ENCODE assay signal across 8 cellular contexts in the genomic region with DNA sequence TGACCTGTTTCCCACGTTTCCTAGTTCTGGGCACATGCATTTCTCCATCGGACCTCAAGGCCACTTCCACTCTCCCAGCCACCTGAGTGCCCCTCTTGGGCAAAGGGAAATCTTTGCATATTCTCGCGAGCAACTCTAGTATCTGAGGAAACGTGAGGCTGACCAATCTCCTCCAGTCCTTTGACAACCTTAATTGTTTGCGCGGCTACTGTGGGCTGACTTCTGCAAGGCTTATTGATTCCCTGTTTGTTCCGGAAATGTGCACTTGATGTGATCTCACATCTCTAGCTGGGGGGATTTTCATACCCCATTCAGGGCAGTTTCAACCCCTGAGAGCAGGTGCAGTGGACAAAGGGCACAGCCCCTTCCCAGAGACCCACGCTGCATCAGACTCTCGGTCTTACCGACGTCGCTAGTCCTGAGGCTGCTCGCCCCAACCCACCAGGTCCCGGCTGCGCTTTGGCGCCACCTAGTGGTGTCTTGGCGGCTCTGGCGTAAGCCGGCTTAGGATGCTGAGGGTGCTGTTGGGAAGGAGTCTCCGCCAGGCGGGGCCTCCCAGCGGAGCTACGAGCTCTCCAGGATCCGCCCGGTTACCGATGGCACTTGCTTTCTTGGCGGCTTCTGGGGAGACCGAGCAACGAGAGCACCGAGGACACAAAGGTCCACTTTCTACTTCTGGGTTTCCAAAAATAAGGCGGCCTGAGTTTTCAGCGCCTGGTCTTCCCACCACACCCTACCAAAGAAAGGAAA. TPM values are rescaled to one million over a fixed set of nuclear protein-coding genes. Genes with fewer than 3 reads are reported as not detected.
A peak's percentile ranks its signal among the peaks of the same experiment; 100 is the strongest.
DNase-seq lines count a peak whose midpoint lies in the region; ATAC-seq, FAIRE-seq and TF ChIP-seq lines count a peak whose summit lies in the region.

No MANE protein-coding gene starts in this region.

- H3K9me3 Mint-ChIP-seq in activated CD4-positive, alpha-beta T cell treated with anti-CD3 and anti-CD28 coated beads, Interleukin-2, amount 10 ng/mL, durations not matched to agents 7 days and 5 days = no peaks in the 10 kb centered on the region
- no peaks in the 10 kb centered on the region for H3K9me3 Mint-ChIP-seq in dendritic cell treated with granulocyte-macrophage colony-stimulating factor and Interleukin-4, amounts not matched to agents 40 ng/mL and 50 ng/mL, for 4 days

- TF ChIP-seq RAD21 in HepG2 (CRISPR knock-in tag; IDR thresholded peaks at IDR 0.05) = peak; percentile 94

- no peak; a peak in 1 of 4 replicates for TF ChIP-seq EP300 in HepG2 (IDR thresholded peaks at IDR 0.05; ENCODE audit: low read depth in 2 of 2, low read length in 2 of 2)
- TF ChIP-seq EP300 in HepG2 (CRISPR knock-in tag; IDR thresholded peaks at IDR 0.05; ENCODE audit: borderline replicate concordance) = no peak

- TF ChIP-seq CTCF in C4-2B (conservative IDR thresholded peaks at IDR 0.05) (peak; percentile 91), HepG2 (CRISPR knock-in tag; IDR thresholded peaks at IDR 0.05) (peak; percentile 100)

- H3K9me3 ChIP-seq in HepG2 (ENCODE audit: low read length) = no peaks in the 10 kb centered on the region

- peaks cover 38% of the 10 kb centered on the region for H3K27me3 Mint-ChIP-seq in activated CD4-positive, alpha-beta T cell treated with anti-CD3 and anti-CD28 coated beads, Interleukin-2, amount 10 ng/mL, durations not matched to agents 7 days and 5 days
- peaks cover 45% of the 10 kb centered on the region for H3K27me3 Mint-ChIP-seq in dendritic cell treated with granulocyte-macrophage colony-stimulating factor and Interleukin-4, amounts not matched to agents 40 ng/mL and 50 ng/mL, for 4 days

- no peak overlapping the region for H3K27ac ChIP-seq in C4-2B
- H3K27ac ChIP-seq in HepG2 (ENCODE audit: extremely low read length, insufficient read depth, low read length) = no peak overlapping the region

- H3K9ac ChIP-seq in HepG2 (ENCODE audit: insufficient read depth, low read depth, low read length) = peak overlapping the region; percentile 4; the same call in 1 of the 2 replicates

- peaks cover 0 to 30% of the 10 kb centered on the region in 2 experiments; a peak in 3 of 5 replicates for H3K27me3 ChIP-seq in HepG2 (ENCODE audit: control insufficient read depth in 1 of 2, insufficient read depth in 2 of 2, low read length in 2 of 2)

- peaks cover 12% of the 10 kb centered on the region for H3K4me1 ChIP-seq in HepG2 (ENCODE audit: insufficient read depth, low read length)

- ATAC-seq in GM19328 (IDR thresholded peaks at IDR 0.05; ENCODE audit: unreplicated experiment) (peak; percentile 92), HG03457 (IDR thresholded peaks at IDR 0.05; ENCODE audit: unreplicated experiment) (peak; percentile 93), HepG2 (peak; percentile 99)

- POLR2A ChIA-PET in activated CD4-positive, alpha-beta T cell treated with anti-CD3 and anti-CD28 coated beads, Interleukin-2, amount 10 ng/mL, durations not matched to agents 7 days and 5 days (lab: Charles Lee) = no interaction called here
- POLR2A ChIA-PET in HepG2 (lab: Yijun Ruan, JAX) = interaction anchor here (0.6 to 1.2 kb wide), 4 partner anchors 24 to 84 kb away, joined by 3 to 4 read pairs (median 3); a partner anchor contains a TSS

- H3K27ac Mint-ChIP-seq in activated CD4-positive, alpha-beta T cell treated with anti-CD3 and anti-CD28 coated beads, Interleukin-2, amount 10 ng/mL, durations not matched to agents 7 days and 5 days = no peak overlapping the region
- no peak overlapping the region for H3K27ac Mint-ChIP-seq in dendritic cell treated with granulocyte-macrophage colony-stimulating factor and Interleukin-4, amounts not matched to agents 40 ng/mL and 50 ng/mL, for 4 days

- peak overlapping the region; percentile 49 for H3K4me3 Mint-ChIP-seq in activated CD4-positive, alpha-beta T cell treated with anti-CD3 and anti-CD28 coated beads, Interleukin-2, amount 10 ng/mL, durations not matched to agents 7 days and 5 days
- H3K4me3 Mint-ChIP-seq in dendritic cell treated with granulocyte-macrophage colony-stimulating factor and Interleukin-4, amounts not matched to agents 40 ng/mL and 50 ng/mL, for 4 days = peak overlapping the region; percentile 39

- in situ Hi-C loops in HepG2 (cut with HindIII; ENCODE audit: extremely low pct_ligation_motif_present, low pct_unique_long_range_greater_than_20kb) = loop anchor here (5.0 to 25.0 kb wide), 2 partner anchors 90 to 1325 kb away; no protein-coding TSS in a partner anchor

- TF ChIP-seq POLR2A in HepG2 (IDR thresholded peaks at IDR 0.05; ENCODE audit: insufficient read depth in 1 of 2, low read depth in 2 of 2, low read length in 2 of 2) = no peak

- H3K36me3 ChIP-seq in HepG2 (replicated peaks in 1 of 2; ENCODE audit: control insufficient read depth in 1 of 2, insufficient read depth in 2 of 2, low read length in 2 of 2) = no peaks in the 10 kb centered on the region

- peaks cover 11% of the 10 kb centered on the region for H3K4me1 Mint-ChIP-seq in activated CD4-positive, alpha-beta T cell treated with anti-CD3 and anti-CD28 coated beads, Interleukin-2, amount 10 ng/mL, durations not matched to agents 7 days and 5 days
- peaks cover 10% of the 10 kb centered on the region for H3K4me1 Mint-ChIP-seq in dendritic cell treated with granulocyte-macrophage colony-stimulating factor and Interleukin-4, amounts not matched to agents 40 ng/mL and 50 ng/mL, for 4 days (ENCODE audit: low read depth)

- 2% methylated on average over 10 of the region's 33 CpGs for WGBS in HepG2 (ENCODE audit: low lambda C conversion rate)

- H2AFZ ChIP-seq in HepG2 (ENCODE audit: low read length) = peak overlapping the region; percentile 87

- BruUV-seq in HepG2 (replicated peaks; lab: Mats Ljungman, UMichigan) = no TSS peak

- H3K4me2 ChIP-seq in HepG2 (ENCODE audit: low read depth, low read length) = peak overlapping the region; percentile 89

- FAIRE-seq in HepG2 (lab: Jason Lieb, UNC) = peak; percentile 86

- DNase-seq in NCI-H526 (lab: John Stamatoyannopoulos, UW) (peak; percentile 84 to 95), HepG2 (ENCODE audit: low spot score) (peak; percentile 82)
- peak; percentile 88 for DNase-seq in activated CD4-positive, alpha-beta T cell treated with anti-CD3 and anti-CD28 coated beads, Interleukin-2, amount 10 ng/mL, durations not matched to agents 7 days and 5 days
- peak; percentile 89 for DNase-seq in stimulated activated CD4-positive, alpha-beta T cell treated with anti-CD3 and anti-CD28 coated beads, Interleukin-4, amount 100 ng/mL, for 24 hours

- peak overlapping the region; percentile 31 to 60 (median 51) for H3K4me3 ChIP-seq in HepG2 (replicated peaks in 1 of 3; ENCODE audit: insufficient read depth in 1 of 3, low read depth in 2 of 3, low read length in 3 of 3)

- H3K36me3 Mint-ChIP-seq in activated CD4-positive, alpha-beta T cell treated with anti-CD3 and anti-CD28 coated beads, Interleukin-2, amount 10 ng/mL, durations not matched to agents 7 days and 5 days (ENCODE audit: low read depth) = no peaks in the 10 kb centered on the region
- no peaks in the 10 kb centered on the region for H3K36me3 Mint-ChIP-seq in dendritic cell treated with granulocyte-macrophage colony-stimulating factor and Interleukin-4, amounts not matched to agents 40 ng/mL and 50 ng/mL, for 4 days (ENCODE audit: low read depth)

- CTCF ChIA-PET in activated CD4-positive, alpha-beta T cell treated with anti-CD3 and anti-CD28 coated beads, Interleukin-2, amount 10 ng/mL, durations not matched to agents 7 days and 5 days (lab: Charles Lee) = interaction anchor here (0.6 to 3.7 kb wide), 5 partner anchors 12 to 287 kb away, joined by 3 to 10 read pairs (median 3); a partner anchor contains a TSS
- CTCF ChIA-PET in HepG2 (lab: Yijun Ruan, JAX; ENCODE audit: low intra/inter-chr PET ratio, low total read pairs) = interaction anchor here (0.7 to 7.4 kb wide), 4 partner anchors 25 to 91 kb away, joined by 3 to 121 read pairs (median 12); a partner anchor contains a TSS

- no peaks in the 10 kb centered on the region for H3K79me2 ChIP-seq in HepG2 (ENCODE audit: insufficient read depth, low read length)

- no peaks in the 10 kb centered on the region for H4K20me1 ChIP-seq in HepG2 (ENCODE audit: insufficient read depth, low read length)

- intact Hi-C loops in dendritic cell treated with granulocyte-macrophage colony-stimulating factor and Interleukin-4, amounts not matched to agents 40 ng/mL and 50 ng/mL, for 4 days (cut with micrococcal nuclease) = loop anchor here (1.0 kb wide), 1 partner anchor 91 kb away; no protein-coding TSS in a partner anchor
- intact Hi-C loops in HepG2 (cut with micrococcal nuclease; ENCODE audit: unreplicated experiment) = loop anchor here (1.0 kb wide), 2 partner anchors 46 to 91 kb away; no protein-coding TSS in a partner anchor

RNA-seq across cellular contexts. Expression of a gene that starts 24.8 kb away (rescaled TPM):
- under 1 TPM; 0.12 to 0.44 TPM for total RNA-seq in activated CD4-positive, alpha-beta T cell treated with anti-CD3 and anti-CD28 coated beads, Interleukin-2, amount 10 ng/mL, durations not matched to agents 7 days and 5 days
- 85.0 and 96.0 TPM in 2 replicates for total RNA-seq in HepG2 (2016; rRNA removed; fragmentation: Illumina TruSeq; extraction: Trizol)
- total RNA-seq in HepG2 (2016; cell fraction: cytosol; rRNA removed; fragmentation: Illumina TruSeq; extraction: Trizol; ENCODE audit: low read depth) = 38.7 and 40.4 TPM in 2 replicates
- 80.0 and 95.9 TPM in 2 replicates for total RNA-seq in HepG2 (2016; cell fraction: insoluble cytoplasmic fraction; rRNA removed; fragmentation: Illumina TruSeq; extraction: Trizol)
- 62.4 and 65.7 TPM in 2 replicates for total RNA-seq in HepG2 (2016; cell fraction: membrane; rRNA removed; fragmentation: Illumina TruSeq; extraction: Trizol)
- 45.5 and 49.4 TPM in 2 replicates for total RNA-seq in HepG2 (2016; cell fraction: nucleus; rRNA removed; fragmentation: Illumina TruSeq; extraction: Trizol)
- polyA plus RNA-seq in HepG2 (2011; rRNA removed) = 32.4 and 34.0 TPM in 2 replicates
- polyA plus RNA-seq in HepG2 (2011; cell fraction: cytosol; rRNA removed) = 36.8 and 38.2 TPM in 2 replicates
- 13.3 and 15.7 TPM in 2 replicates for polyA plus RNA-seq in HepG2 (2011; cell fraction: nucleus; rRNA removed)
- 30.9 and 32.8 TPM in 2 replicates for polyA plus RNA-seq in HepG2 (2012)
- polyA plus RNA-seq in HepG2 (2016; cell fraction: cytosol; fragmentation: Illumina TruSeq; extraction: Trizol; ENCODE audit: low read depth) = 35.7 and 40.5 TPM in 2 replicates
- 74.6 and 78.4 TPM in 2 replicates for polyA plus RNA-seq in HepG2 (2016; cell fraction: insoluble cytoplasmic fraction; fragmentation: Illumina TruSeq; extraction: Trizol; ENCODE audit: low read depth)
- polyA plus RNA-seq in HepG2 (2016; cell fraction: membrane; fragmentation: Illumina TruSeq; extraction: Trizol; ENCODE audit: low read depth) = 47.2 and 51.0 TPM in 2 replicates
- polyA plus RNA-seq in HepG2 (2016; cell fraction: nucleus; fragmentation: Illumina TruSeq; extraction: Trizol; ENCODE audit: insufficient read depth, low read depth) = 75.3 and 78.1 TPM in 2 replicates
- 28.6 and 36.6 TPM in 2 replicates for polyA minus RNA-seq in HepG2 (2011; rRNA and poly(A)+ RNA removed; ENCODE audit: low replicate concordance)
- 12.9 and 13.5 TPM in 2 replicates for polyA minus RNA-seq in HepG2 (2011; cell fraction: cytosol; rRNA and poly(A)+ RNA removed)
- polyA minus RNA-seq in HepG2 (2011; cell fraction: nucleus; rRNA and poly(A)+ RNA removed) = 5.4 and 8.7 TPM in 2 replicates

RNA-seq across cellular contexts. Expression of a gene that starts 36.6 kb away (rescaled TPM):
- total RNA-seq in activated CD4-positive, alpha-beta T cell treated with anti-CD3 and anti-CD28 coated beads, Interleukin-2, amount 10 ng/mL, durations not matched to agents 7 days and 5 days = 10 to 100 TPM; 14.8 to 16.4 TPM
- total RNA-seq in HepG2 (2016; rRNA removed; fragmentation: Illumina TruSeq; extraction: Trizol) = 15.9 and 28.4 TPM in 2 replicates
- total RNA-seq in HepG2 (2016; cell fraction: cytosol; rRNA removed; fragmentation: Illumina TruSeq; extraction: Trizol; ENCODE audit: low read depth) = 21.5 and 21.7 TPM in 2 replicates
- 15.1 and 26.4 TPM in 2 replicates for total RNA-seq in HepG2 (2016; cell fraction: insoluble cytoplasmic fraction; rRNA removed; fragmentation: Illumina TruSeq; extraction: Trizol)
- 6.5 and 7.7 TPM in 2 replicates for total RNA-seq in HepG2 (2016; cell fraction: membrane; rRNA removed; fragmentation: Illumina TruSeq; extraction: Trizol)
- total RNA-seq in HepG2 (2016; cell fraction: nucleus; rRNA removed; fragmentation: Illumina TruSeq; extraction: Trizol) = 27.6 and 32.1 TPM in 2 replicates
- 9.1 and 10.0 TPM in 2 replicates for polyA plus RNA-seq in HepG2 (2011; rRNA removed)
- polyA plus RNA-seq in HepG2 (2011; cell fraction: cytosol; rRNA removed) = 6.7 and 7.0 TPM in 2 replicates
- 10.0 and 10.7 TPM in 2 replicates for polyA plus RNA-seq in HepG2 (2011; cell fraction: nucleus; rRNA removed)
- polyA plus RNA-seq in HepG2 (2012) = 6.2 and 7.1 TPM in 2 replicates
- 0.36 and 0.58 TPM in 2 replicates for polyA plus RNA-seq in HepG2 (2016; cell fraction: cytosol; fragmentation: Illumina TruSeq; extraction: Trizol; ENCODE audit: low read depth)
- 17.2 and 17.6 TPM in 2 replicates for polyA plus RNA-seq in HepG2 (2016; cell fraction: insoluble cytoplasmic fraction; fragmentation: Illumina TruSeq; extraction: Trizol; ENCODE audit: low read depth)
- polyA plus RNA-seq in HepG2 (2016; cell fraction: membrane; fragmentation: Illumina TruSeq; extraction: Trizol; ENCODE audit: low read depth) = 1.5 and 1.7 TPM in 2 replicates
- 12.3 and 13.8 TPM in 2 replicates for polyA plus RNA-seq in HepG2 (2016; cell fraction: nucleus; fragmentation: Illumina TruSeq; extraction: Trizol; ENCODE audit: insufficient read depth, low read depth)
- 31.1 and 34.5 TPM in 2 replicates for polyA minus RNA-seq in HepG2 (2011; rRNA and poly(A)+ RNA removed; ENCODE audit: low replicate concordance)
- polyA minus RNA-seq in HepG2 (2011; cell fraction: cytosol; rRNA and poly(A)+ RNA removed) = 19.1 and 24.2 TPM in 2 replicates
- 53.9 and 61.8 TPM in 2 replicates for polyA minus RNA-seq in HepG2 (2011; cell fraction: nucleus; rRNA and poly(A)+ RNA removed)

RNA-seq across cellular contexts. Expression of a gene that starts 54.9 kb away (rescaled TPM):
- not detected for total RNA-seq in activated CD4-positive, alpha-beta T cell treated with anti-CD3 and anti-CD28 coated beads, Interleukin-2, amount 10 ng/mL, durations not matched to agents 7 days and 5 days
- 3.9 and 4.9 TPM in 2 replicates for total RNA-seq in HepG2 (2016; rRNA removed; fragmentation: Illumina TruSeq; extraction: Trizol)
- total RNA-seq in HepG2 (2016; cell fraction: cytosol; rRNA removed; fragmentation: Illumina TruSeq; extraction: Trizol; ENCODE audit: low read depth) = 1.4 and 3.6 TPM in 2 replicates
- total RNA-seq in HepG2 (2016; cell fraction: insoluble cytoplasmic fraction; rRNA removed; fragmentation: Illumina TruSeq; extraction: Trizol) = 3.5 and 4.5 TPM in 2 replicates
- total RNA-seq in HepG2 (2016; cell fraction: membrane; rRNA removed; fragmentation: Illumina TruSeq; extraction: Trizol) = 3.1 and 4.4 TPM in 2 replicates
- total RNA-seq in HepG2 (2016; cell fraction: nucleus; rRNA removed; fragmentation: Illumina TruSeq; extraction: Trizol) = 2.2 and 2.3 TPM in 2 replicates
- 0.62 and 0.63 TPM in 2 replicates for polyA plus RNA-seq in HepG2 (2011; rRNA removed)
- polyA plus RNA-seq in HepG2 (2011; cell fraction: cytosol; rRNA removed) = 0.30 and 0.45 TPM in 2 replicates
- polyA plus RNA-seq in HepG2 (2011; cell fraction: nucleus; rRNA removed) = 1.3 and 2.0 TPM in 2 replicates
- polyA plus RNA-seq in HepG2 (2012) = 0.61 and 0.76 TPM in 2 replicates
- polyA plus RNA-seq in HepG2 (2016; cell fraction: cytosol; fragmentation: Illumina TruSeq; extraction: Trizol; ENCODE audit: low read depth) = 1.7 and 2.7 TPM in 2 replicates
- polyA plus RNA-seq in HepG2 (2016; cell fraction: insoluble cytoplasmic fraction; fragmentation: Illumina TruSeq; extraction: Trizol; ENCODE audit: low read depth) = 4.2 and 5.5 TPM in 2 replicates
- 4.4 and 4.5 TPM in 2 replicates for polyA plus RNA-seq in HepG2 (2016; cell fraction: membrane; fragmentation: Illumina TruSeq; extraction: Trizol; ENCODE audit: low read depth)
- 6.4 and 7.2 TPM in 2 replicates for polyA plus RNA-seq in HepG2 (2016; cell fraction: nucleus; fragmentation: Illumina TruSeq; extraction: Trizol; ENCODE audit: insufficient read depth, low read depth)
- polyA minus RNA-seq in HepG2 (2011; rRNA and poly(A)+ RNA removed; ENCODE audit: low replicate concordance) = 0.58 TPM in 1 of 2 replicates, not detected in the other
- 0.79 TPM in 1 of 2 replicates, not detected in the other for polyA minus RNA-seq in HepG2 (2011; cell fraction: cytosol; rRNA and poly(A)+ RNA removed)
- 0.64 and 0.87 TPM in 2 replicates for polyA minus RNA-seq in HepG2 (2011; cell fraction: nucleus; rRNA and poly(A)+ RNA removed)

Comparison
In these comparisons a context has a peak if more than half of its experiments do, and no peak if none do; other contexts are left out.
1. RNA of a gene that starts 24.8 kb away (total RNA-seq): 38.7 to 96.0 TPM in HepG2; 0.12 to 0.44 TPM in activated CD4-positive, alpha-beta T cell treated with anti-CD3 and anti-CD28 coated beads, Interleukin-2, amount 10 ng/mL, durations not matched to agents 7 days and 5 days; every median in the first group is over 10 times any median in the second.
2. Peak in every context shown above with its lines, with median percentiles within 50 percentile points of each other: ATAC-seq and DNase-seq.